Comparison of ENCODE assay signal across 9 cellular contexts in the genomic region with DNA sequence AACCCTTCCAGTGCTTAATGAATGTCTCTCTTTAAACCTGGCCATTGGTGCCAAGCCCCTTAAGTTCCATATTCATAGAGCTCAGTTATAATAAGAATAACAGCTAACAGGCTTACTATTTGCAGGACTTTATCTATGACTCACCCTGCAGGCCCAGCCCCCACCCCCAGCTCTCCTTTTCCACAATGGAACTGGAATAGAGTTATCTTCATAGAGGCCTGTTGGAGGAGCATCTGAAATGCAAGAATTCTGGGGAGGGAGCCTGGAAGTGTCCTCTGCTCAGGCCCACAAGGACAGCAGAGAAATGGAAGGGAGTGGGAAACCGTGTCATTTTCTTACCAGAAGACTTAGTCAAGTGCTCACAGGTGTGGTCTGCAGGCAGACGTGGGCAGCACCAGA. TPM values are rescaled to one million over a fixed set of nuclear protein-coding genes. Genes with fewer than 3 reads are reported as not detected.
A peak's percentile ranks its signal among the peaks of the same experiment; 100 is the strongest.
DNase-seq lines count a peak whose midpoint lies in the region; ATAC-seq and TF ChIP-seq lines count a peak whose summit lies in the region.
"Had no signal": no experiment of that assay in that cellular context is flagged by ENCODE, and none has a peak within 500 bp of the region (broad histone marks: within the 10 kb centered on the region; RNA-seq: fewer than 3 reads in every experiment).

No MANE protein-coding gene starts in this region.

- H3K27me3 ChIP-seq in OCI-LY3 (ENCODE audit: low read depth, low read length), result peaks cover 17% of the 10 kb centered on the region; the same call in 1 of the 2 replicates
- no peaks in the 10 kb centered on the region for H3K27me3 ChIP-seq in endodermal cell (ENCODE audit: control insufficient read depth, insufficient read depth, low read length, poor library complexity, severe bottlenecking)

- peaks cover 44% of the 10 kb centered on the region for H3K4me1 ChIP-seq in OCI-LY3 (ENCODE audit: low read length)
- peaks cover 25% of the 10 kb centered on the region for H3K4me1 ChIP-seq in endodermal cell (ENCODE audit: control insufficient read depth, insufficient read depth, low read length)

- TF ChIP-seq CTCF in OCI-LY3 (IDR thresholded peaks at IDR 0.05; ENCODE audit: low read depth, low read length) (no peak), endodermal cell (conservative IDR thresholded peaks at IDR 0.05) (no peak), neural crest cell (conservative IDR thresholded peaks at IDR 0.05) (no peak)

- H3K4me3 Mint-ChIP-seq in endodermal cell (peak overlapping the region; percentile 9), neural crest cell (no peak overlapping the region)

- H3K36me3 Mint-ChIP-seq in endodermal cell (ENCODE audit: low read depth) (no peaks in the 10 kb centered on the region), neural crest cell (ENCODE audit: low read depth) (no peaks in the 10 kb centered on the region)

- H3K27ac Mint-ChIP-seq in endodermal cell (peak overlapping the region; percentile 11), neural crest cell (ENCODE audit: unreplicated experiment) (peak overlapping the region; percentile 70)

- peak overlapping the region; percentile 68 for H3K4me3 ChIP-seq in OCI-LY3 (ENCODE audit: low read length)
- peak overlapping the region; percentile 67 for H3K4me3 ChIP-seq in endodermal cell (ENCODE audit: low read length)

- H3K79me2 ChIP-seq in OCI-LY3 (ENCODE audit: low read length), result no peaks in the 10 kb centered on the region

- H3K9me3 Mint-ChIP-seq in endodermal cell (no peaks in the 10 kb centered on the region), neural crest cell (no peaks in the 10 kb centered on the region)

- H2AFZ ChIP-seq in OCI-LY3 (ENCODE audit: low read depth, low read length), result no peak overlapping the region

- H3K4me2 ChIP-seq in OCI-LY3 (ENCODE audit: low read length), result peak overlapping the region; percentile 83

- H3K27ac ChIP-seq in OCI-LY3 (ENCODE audit: low read length) (peak overlapping the region; percentile 56; the same call in 1 of the 2 replicates), endodermal cell (ENCODE audit: low read depth, low read length) (peak overlapping the region; percentile 59)

- H3K27me3 Mint-ChIP-seq in endodermal cell (ENCODE audit: insufficient read depth), result no peaks in the 10 kb centered on the region
- no peaks in the 10 kb centered on the region for H3K27me3 Mint-ChIP-seq in neural crest cell (ENCODE audit: low read depth)

- H4K20me1 ChIP-seq in OCI-LY3 (ENCODE audit: insufficient read depth, low read length), result no peaks in the 10 kb centered on the region

- H3K9me3 ChIP-seq in OCI-LY3 (ENCODE audit: insufficient read depth, low read length) (no peaks in the 10 kb centered on the region), endodermal cell (ENCODE audit: control insufficient read depth, low read length) (no peaks in the 10 kb centered on the region)

- H3K9ac ChIP-seq in OCI-LY3 (ENCODE audit: low read length) (peak overlapping the region; percentile 39; the same call in 1 of the 2 replicates), endodermal cell (ENCODE audit: extremely low read depth, low read length, poor library complexity, severe bottlenecking) (peak overlapping the region; percentile 13)

- DNase-seq in endodermal cell (peak; percentile 65), neural crest cell (ENCODE audit: low read depth, low spot score) (no peak), NOMO-1 (lab: John Stamatoyannopoulos, UW; ENCODE audit: unreplicated experiment in 2 of 2) (no peak), cerebellum (ENCODE audit: low spot score) (no peak), amniotic stem cell (lab: John Stamatoyannopoulos, UW) (no peak), posterior vena cava (ENCODE audit: low spot score) (no peak)
- DNase-seq: activated CD8-positive, alpha-beta memory T cell treated with anti-CD3 and anti-CD28 coated beads, Interleukin-2, amount 50 U/mL, for 4 hours had no signal

- peak; percentile 6 for ATAC-seq in GM18511 (IDR thresholded peaks at IDR 0.05; ENCODE audit: unreplicated experiment)

- intact Hi-C loops in posterior vena cava (cut with DNase I), result no loop called here

- 27 to 40% methylated on average over 1 to 2 of the region's 2 CpGs for WGBS in endodermal cell (ENCODE audit: insufficient coverage in 1 of 2, insufficient read length in 1 of 2), 2 experiments

- H3K4me1 Mint-ChIP-seq in endodermal cell, result peaks cover 55% of the 10 kb centered on the region
- H3K4me1 Mint-ChIP-seq in neural crest cell, result peaks cover 50% of the 10 kb centered on the region

- no peaks in the 10 kb centered on the region for H3K36me3 ChIP-seq in OCI-LY3 (replicated peaks; ENCODE audit: low read depth, low read length)
- H3K36me3 ChIP-seq in endodermal cell (ENCODE audit: control insufficient read depth, insufficient read depth, low read length), result peaks cover 4% of the 10 kb centered on the region

RNA-seq across cellular contexts. Expression of gene SEMA5B, which starts 52.8 kb away (rescaled TPM):
- total RNA-seq in endodermal cell, result 10 to 100 TPM; 37.3 to 45.8 TPM
- 76.1 TPM for polyA plus RNA-seq in endodermal cell (2013, experiment 1 of 2)
- 68.4 TPM for polyA plus RNA-seq in endodermal cell (2013, experiment 2 of 2)
- 48.8 and 57.3 TPM in 2 replicates for total RNA-seq in neural crest cell
- 24.8 TPM for total RNA-seq in cerebellum
- 1 to 10 TPM in 1 of 2 donors, under 1 TPM in 1; 0.93 to 1.3 TPM for total RNA-seq in posterior vena cava

Comparison
In these comparisons a context has a peak if more than half of its experiments do, and no peak if none do; other contexts are left out.
1. RNA of gene SEMA5B, which starts 52.8 kb away (total RNA-seq): 48.8 to 57.3 TPM in neural crest cell, 37.3 to 45.8 TPM in endodermal cell and 24.8 TPM in cerebellum (single experiment); 0.93 to 1.3 TPM in posterior vena cava; every median in the first group is over 10 times any median in the second.